In genomic region chr1:33036526-33037503, GRCh38 we compare ENCODE assay signal across 8 cellular contexts. TPM values are rescaled to one million over a fixed set of nuclear protein-coding genes. Genes with fewer than 3 reads are reported as not detected.
DNase-seq lines count a peak whose midpoint lies in the region; ATAC-seq and TF ChIP-seq lines count a peak whose summit lies in the region.

AK2 (minus strand) TSS chr1:33036883; CDS start chr1:33036828, 55 bp downstream.

- H3K4me3 Mint-ChIP-seq in T-helper 2 cell treated with Interferon-gamma antibody and Interleukin-4, amounts not matched to agents 5 μg/mL and 100 μg/mL, for 36 hours = peak within 1 kb of the TSS; percentile 86

- H3K4me3 ChIP-seq in ascending aorta (peak within 1 kb of the TSS; percentile 79 to 93), right cardiac atrium (ENCODE audit: low read length) (peak within 1 kb of the TSS; percentile 83), uterus (peak within 1 kb of the TSS; percentile 80 to 96)

- H3K36me3 Mint-ChIP-seq in T-helper 2 cell treated with Interferon-gamma antibody and Interleukin-4, amounts not matched to agents 5 μg/mL and 100 μg/mL, for 36 hours (ENCODE audit: low read depth) = peaks cover 22% of the 10 kb centered on the region

- H3K4me1 ChIP-seq in ascending aorta (peaks cover 0 to 18% of the 10 kb centered on the region in 2 donors), right cardiac atrium (ENCODE audit: control insufficient read depth, insufficient read depth, low read length) (peaks cover 10% of the 10 kb centered on the region), uterus (peaks cover 0 to 4% of the 10 kb centered on the region in 2 donors)

- peak; percentile 56 to 70 for TF ChIP-seq POLR2A in uterus (IDR thresholded peaks at IDR 0.05)

- peaks cover 3% of the 10 kb centered on the region for H3K9me3 Mint-ChIP-seq in T-helper 2 cell treated with Interferon-gamma antibody and Interleukin-4, amounts not matched to agents 5 μg/mL and 100 μg/mL, for 36 hours

- intact Hi-C loops in ascending aorta (cut with DNase I) (loop anchor here (1.0 to 5.0 kb wide), 2 partner anchors 50 to 90 kb away; no protein-coding TSS in a partner anchor), right cardiac atrium (cut with DNase I) (no loop called here), uterus (cut with DNase I; ENCODE audit: low total_unique reads) (loop anchor here (10.0 kb wide), 1 partner anchor 102 kb away; no protein-coding TSS in a partner anchor)

- H3K27ac Mint-ChIP-seq in T-helper 2 cell treated with Interferon-gamma antibody and Interleukin-4, amounts not matched to agents 5 μg/mL and 100 μg/mL, for 36 hours = peak within 1 kb of the TSS; percentile 91

- H3K27me3 ChIP-seq in ascending aorta = no peaks in the 10 kb centered on the region
- H3K27me3 ChIP-seq in right cardiac atrium (ENCODE audit: control insufficient read depth, insufficient read depth) = no peaks in the 10 kb centered on the region
- H3K27me3 ChIP-seq in uterus = no peaks in the 10 kb centered on the region

- peak within 1 kb of the TSS; percentile 65 to 68 for H3K27ac ChIP-seq in ascending aorta
- peak within 1 kb of the TSS; percentile 58 for H3K27ac ChIP-seq in right cardiac atrium (ENCODE audit: low read length)
- peak within 1 kb of the TSS; percentile 74 to 80 for H3K27ac ChIP-seq in uterus

- peaks cover 28% of the 10 kb centered on the region for H3K4me1 Mint-ChIP-seq in T-helper 2 cell treated with Interferon-gamma antibody and Interleukin-4, amounts not matched to agents 5 μg/mL and 100 μg/mL, for 36 hours (ENCODE audit: low read depth)

- H3K27me3 Mint-ChIP-seq in T-helper 2 cell treated with Interferon-gamma antibody and Interleukin-4, amounts not matched to agents 5 μg/mL and 100 μg/mL, for 36 hours (ENCODE audit: low read depth) = no peaks in the 10 kb centered on the region

- H3K9me3 ChIP-seq in ascending aorta (no peaks in the 10 kb centered on the region), right cardiac atrium (ENCODE audit: control insufficient read depth, low read length) (no peaks in the 10 kb centered on the region), uterus (no peaks in the 10 kb centered on the region)

- H3K36me3 ChIP-seq in ascending aorta (no peaks in the 10 kb centered on the region), uterus (no peaks in the 10 kb centered on the region)

- TF ChIP-seq CTCF in ascending aorta (IDR thresholded peaks at IDR 0.05) (no peak), uterus (IDR thresholded peaks at IDR 0.05) (no peak)

- DNase-seq in NCI-H1930 (lab: John Stamatoyannopoulos, UW) (peak; percentile 95), ascending aorta (ENCODE audit: low spot score in 2 of 2) (peak; percentile 90 to 98), right cardiac atrium (peak; percentile 97 to 98 (median 98)), pulmonary artery endothelial cell (ENCODE audit: low read depth, low spot score) (peak; percentile 93), uterus (peak; percentile 94 to 95)
- DNase-seq in T-helper 2 cell treated with Interferon-gamma antibody and Interleukin-4, amounts not matched to agents 5 μg/mL and 100 μg/mL, for 36 hours (ENCODE audit: low spot score) = peak; percentile 96

- ATAC-seq in GM18502 (IDR thresholded peaks at IDR 0.05; ENCODE audit: poor library complexity, unreplicated experiment) = peak; percentile 98
- peak; percentile 97 for ATAC-seq in HG02970 (IDR thresholded peaks at IDR 0.05; ENCODE audit: low FRiP score, unreplicated experiment)
- ATAC-seq in right cardiac atrium = peak; percentile 100

- 5% methylated on average over 59 of the region's 59 CpGs for WGBS in right cardiac atrium

RNA-seq across cellular contexts. Expression of gene AK2, which starts in this region (rescaled TPM):
- 68.4 TPM for total RNA-seq in ascending aorta
- 100 to 1,000 TPM; 114 to 143 (median 130) TPM for total RNA-seq in right cardiac atrium
- polyA plus RNA-seq in right cardiac atrium = 149 TPM
- 102 and 132 TPM in 2 replicates for total RNA-seq in pulmonary artery endothelial cell
- total RNA-seq in uterus = 100 to 1,000 TPM in 2 of 4 donors, 10 to 100 TPM in 2; 47.6 to 126 (median 89.2) TPM

Comparison
In these comparisons a context has a peak if more than half of its experiments do, and no peak if none do; other contexts are left out.
1. Peak in every context shown above with its lines: DNase-seq, ATAC-seq, H3K4me3 ChIP-seq and H3K27ac ChIP-seq.
2. intact Hi-C loops: an anchor here in ascending aorta (1.0 to 5.0 kb wide) and uterus (10.0 kb wide); none called in right cardiac atrium.